ENCODE assay signal across 15 cellular contexts in genomic region chr20:4369119-4369797, GRCh38.
A peak's percentile ranks its signal among the peaks of the same experiment; 100 is the strongest.
DNase-seq lines count a peak whose midpoint lies in the region; ATAC-seq and TF ChIP-seq lines count a peak whose summit lies in the region.
"Had no signal": no experiment of that assay in that cellular context is flagged by ENCODE, and none has a peak within 500 bp of the region (broad histone marks: within the 10 kb centered on the region; RNA-seq: fewer than 3 reads in every experiment).

No MANE protein-coding gene starts in this region.

- DNase-seq in activated CD8-positive, alpha-beta memory T cell treated with anti-CD3 and anti-CD28 coated beads for 24 hours, result peak; percentile 61
- DNase-seq in activated CD8-positive, alpha-beta memory T cell treated with anti-CD3 and anti-CD28 coated beads, Interleukin-2, amount 50 U/mL, for 4 hours, result no peak
- no peak for DNase-seq in neural crest cell (ENCODE audit: low read depth, low spot score)
- no peak for DNase-seq in putamen (ENCODE audit: low spot score)
- DNase-seq in HuH-7 (ENCODE audit: low spot score), result no peak
- DNase-seq: cortex of kidney, Karpas-422, NCI-H1417 treated with DMSO at 0.1 percent for 48 hours, NCI-H345, psoas muscle, substantia nigra had no signal

- H3K27me3 Mint-ChIP-seq in activated naive CD8-positive, alpha-beta T cell, result no peaks in the 10 kb centered on the region
- H3K27me3 Mint-ChIP-seq in neural crest cell (ENCODE audit: low read depth), result no peaks in the 10 kb centered on the region

- no peaks in the 10 kb centered on the region for H3K9me3 Mint-ChIP-seq in activated naive CD8-positive, alpha-beta T cell (ENCODE audit: low read depth)
- peaks cover 2% of the 10 kb centered on the region for H3K9me3 Mint-ChIP-seq in neural crest cell

- TF ChIP-seq CTCF in neural crest cell (conservative IDR thresholded peaks at IDR 0.05), result no peak

- no peaks in the 10 kb centered on the region for H3K36me3 Mint-ChIP-seq in activated naive CD8-positive, alpha-beta T cell
- no peaks in the 10 kb centered on the region for H3K36me3 Mint-ChIP-seq in neural crest cell (ENCODE audit: low read depth)

- peaks cover 18% of the 10 kb centered on the region for H3K4me1 Mint-ChIP-seq in activated naive CD8-positive, alpha-beta T cell (ENCODE audit: low read depth)
- no peaks in the 10 kb centered on the region for H3K4me1 Mint-ChIP-seq in neural crest cell

- peak overlapping the region; percentile 48 for H3K27ac Mint-ChIP-seq in activated naive CD8-positive, alpha-beta T cell
- H3K27ac Mint-ChIP-seq in neural crest cell (ENCODE audit: unreplicated experiment), result peak overlapping the region; percentile 7
- H3K27ac Mint-ChIP-seq: nephron had no signal

- ATAC-seq in GM21619 (IDR thresholded peaks at IDR 0.05; ENCODE audit: unreplicated experiment), result peak; percentile 23
- no peak for ATAC-seq in HG02870 (IDR thresholded peaks at IDR 0.05; ENCODE audit: unreplicated experiment)
- ATAC-seq: psoas muscle had no signal

- H3K4me3 Mint-ChIP-seq in activated naive CD8-positive, alpha-beta T cell, result peak overlapping the region; percentile 30
- H3K4me3 Mint-ChIP-seq in neural crest cell, result no peak overlapping the region
- H3K4me3 Mint-ChIP-seq: nephron had no signal
